Comparison of ENCODE assay signal across 25 cellular contexts in genomic region chr7:128931186-128931798, GRCh38. TPM values are rescaled to one million over a fixed set of nuclear protein-coding genes. Genes with fewer than 3 reads are reported as not detected.
DNase-seq lines count a peak whose midpoint lies in the region; ATAC-seq and TF ChIP-seq lines count a peak whose summit lies in the region.
"Had no signal": no experiment of that assay in that cellular context is flagged by ENCODE, and none has a peak within 500 bp of the region (broad histone marks: within the 10 kb centered on the region; RNA-seq: fewer than 3 reads in every experiment).

No MANE protein-coding gene starts in this region.

- no peaks in the 10 kb centered on the region for H3K9me3 ChIP-seq in BLaER1 treated with 17β-estradiol and CSF1 and Interleukin-3, amounts not matched to agents 10 nM and 100 nM (replicated peaks in 1 of 11)
- H3K9me3 ChIP-seq in sigmoid colon = no peaks in the 10 kb centered on the region
- H3K9me3 ChIP-seq: MG63 had no signal

- no peak for TF ChIP-seq CTCF in sigmoid colon (IDR thresholded peaks at IDR 0.05)

- no peaks in the 10 kb centered on the region for H3K27me3 Mint-ChIP-seq in dendritic cell treated with granulocyte-macrophage colony-stimulating factor and Interleukin-4, amounts not matched to agents 40 ng/mL and 50 ng/mL, for 4 days

- peaks cover 44% of the 10 kb centered on the region for H3K4me1 Mint-ChIP-seq in dendritic cell treated with granulocyte-macrophage colony-stimulating factor and Interleukin-4, amounts not matched to agents 40 ng/mL and 50 ng/mL, for 4 days (ENCODE audit: low read depth)

- H3K36me3 Mint-ChIP-seq in dendritic cell treated with granulocyte-macrophage colony-stimulating factor and Interleukin-4, amounts not matched to agents 40 ng/mL and 50 ng/mL, for 4 days (ENCODE audit: low read depth) = no peaks in the 10 kb centered on the region
- H3K36me3 Mint-ChIP-seq: CD8-positive, alpha-beta T cell had no signal

- H3K27me3 ChIP-seq in BLaER1 treated with 17β-estradiol and CSF1 and Interleukin-3, amounts not matched to agents 10 nM and 100 nM = peaks cover 7 to 23% (median 17%) of the 10 kb centered on the region in 11 experiments; a peak in 21 of 22 replicates
- H3K27me3 ChIP-seq in sigmoid colon = peaks cover 0 to 34% (median 4%) of the 10 kb centered on the region in 3 donors
- H3K27me3 ChIP-seq: MG63 had no signal

- TF ChIP-seq EP300 in sigmoid colon (IDR thresholded peaks at IDR 0.05) = no peak

- no peaks in the 10 kb centered on the region for H3K9me3 Mint-ChIP-seq in dendritic cell treated with granulocyte-macrophage colony-stimulating factor and Interleukin-4, amounts not matched to agents 40 ng/mL and 50 ng/mL, for 4 days
- H3K9me3 Mint-ChIP-seq: CD8-positive, alpha-beta T cell; HFFc6 had no signal

- H3K27ac ChIP-seq in BLaER1 treated with 17β-estradiol and CSF1 and Interleukin-3, amounts not matched to agents 10 nM and 100 nM = no peak overlapping the region
- H3K27ac ChIP-seq in sigmoid colon = no peak overlapping the region
- H3K27ac ChIP-seq: 22Rv1, PC-9, RWPE1 had no signal

- no peak overlapping the region for H3K4me3 Mint-ChIP-seq in dendritic cell treated with granulocyte-macrophage colony-stimulating factor and Interleukin-4, amounts not matched to agents 40 ng/mL and 50 ng/mL, for 4 days
- H3K4me3 Mint-ChIP-seq: CD8-positive, alpha-beta T cell; HFFc6 had no signal

- ATAC-seq in activated CD4-positive, CD25-positive, alpha-beta regulatory T cell treated with anti-CD3 and anti-CD28 coated beads, Interleukin-2, amount 50 U/mL, for 24 hours = no peak
- ATAC-seq: CD8-positive, alpha-beta T cell; SK-N-SH treated with all-trans-retinoic acid at 6 μM for 48 hours had no signal

- H4K20me1 ChIP-seq in BLaER1 treated with 17β-estradiol and CSF1 and Interleukin-3, amounts not matched to agents 10 nM and 100 nM = no peaks in the 10 kb centered on the region

- intact Hi-C loops in dendritic cell treated with granulocyte-macrophage colony-stimulating factor and Interleukin-4, amounts not matched to agents 40 ng/mL and 50 ng/mL, for 4 days (cut with micrococcal nuclease) = no loop called here
- intact Hi-C loops in sigmoid colon (cut with DNase I) = no loop called here

- no peak overlapping the region for H3K9ac ChIP-seq in BLaER1 treated with 17β-estradiol and CSF1 and Interleukin-3, amounts not matched to agents 10 nM and 100 nM

- 93% methylated on average over 18 of the region's 18 CpGs for WGBS in sigmoid colon, 2 donors

- H3K4me1 ChIP-seq in BLaER1 treated with 17β-estradiol and CSF1 and Interleukin-3, amounts not matched to agents 10 nM and 100 nM = peaks cover 36 to 54% (median 44%) of the 10 kb centered on the region in 10 experiments
- H3K4me1 ChIP-seq in sigmoid colon = no peaks in the 10 kb centered on the region

- peak overlapping the region in 7 of 11 experiments; percentile 6 to 98 (median 77); a peak in 7 of 22 replicates for H3K4me2 ChIP-seq in BLaER1 treated with 17β-estradiol and CSF1 and Interleukin-3, amounts not matched to agents 10 nM and 100 nM
- H3K4me2 ChIP-seq: PC-9 had no signal

- peak; percentile 25 for DNase-seq in activated CD4-positive, CD25-positive, alpha-beta regulatory T cell treated with anti-CD3 and anti-CD28 coated beads, Interleukin-2, amount 50 U/mL, for 72 hours
- DNase-seq in sigmoid colon (peak; percentile 46), NCI-H82 (lab: John Stamatoyannopoulos, UW) (no peak), NAMALWA (ENCODE audit: low spot score) (no peak), GM03348 (ENCODE audit: low spot score) (no peak)
- DNase-seq: ACHN; C1 segment of cervical spinal cord; CD8-positive, alpha-beta T cell; HFFc6; MG63; NCI-H1048; NCI-H1417 treated with DMSO at 0.1 percent for 48 hours; NCI-H187 treated with DMSO at 0.1 percent for 48 hours; NCI-H2107; NCI-H69; PC-9 had no signal

- H3K4me3 ChIP-seq in BLaER1 treated with 17β-estradiol and CSF1 and Interleukin-3, amounts not matched to agents 10 nM and 100 nM = no peak overlapping the region
- no peak overlapping the region for H3K4me3 ChIP-seq in sigmoid colon
- H3K4me3 ChIP-seq: MG63, PC-9 had no signal

- no peak for TF ChIP-seq POLR2A in sigmoid colon (IDR thresholded peaks at IDR 0.05)

- peak overlapping the region; percentile 93 for H3K27ac Mint-ChIP-seq in dendritic cell treated with granulocyte-macrophage colony-stimulating factor and Interleukin-4, amounts not matched to agents 40 ng/mL and 50 ng/mL, for 4 days
- H3K27ac Mint-ChIP-seq: CD8-positive, alpha-beta T cell; HFFc6 had no signal

- no peaks in the 10 kb centered on the region for H3K36me3 ChIP-seq in BLaER1 treated with 17β-estradiol and CSF1 and Interleukin-3, amounts not matched to agents 10 nM and 100 nM
- no peaks in the 10 kb centered on the region for H3K36me3 ChIP-seq in sigmoid colon
- H3K36me3 ChIP-seq: MG63 had no signal

RNA-seq across cellular contexts. Expression of gene IRF5, which starts 6.4 kb away (rescaled TPM):
- 10 to 100 TPM in 1 of 4 donors, 1 to 10 TPM in 3; 6.0 to 15.3 (median 8.1) TPM for total RNA-seq in sigmoid colon
- 10 to 100 TPM in 1 of 3 donors, 1 to 10 TPM in 2; 4.6 to 11.3 (median 4.8) TPM for polyA plus RNA-seq in sigmoid colon

RNA-seq across cellular contexts. Expression of gene KCP, which starts 20.8 kb away (rescaled TPM):
- total RNA-seq in sigmoid colon = under 1 TPM in 3 of 4 donors, not detected in 1; 0.14 to 0.36 (median 0.28) TPM
- under 1 TPM in 1 of 3 donors, not detected in 2; 0.42 TPM for polyA plus RNA-seq in sigmoid colon
- total RNA-seq: H4, LHCN-M2, NCI-H460 had no signal

Comparison
In these comparisons a context has a peak if more than half of its experiments do, and no peak if none do; other contexts are left out.
1. DNase-seq: peak in activated CD4-positive, CD25-positive, alpha-beta regulatory T cell treated with anti-CD3 and anti-CD28 coated beads, Interleukin-2, amount 50 U/mL, for 72 hours (single experiment) and sigmoid colon (single experiment); none in NCI-H82 (single experiment), NAMALWA (single experiment) and GM03348 (single experiment).